19 cellular contexts compared by ENCODE assay signal in genomic region chr22:27163162-27164137, GRCh38.
DNase-seq lines count a peak whose midpoint lies in the region; ATAC-seq and FAIRE-seq lines count a peak whose summit lies in the region.
"Had no signal": no experiment of that assay in that cellular context is flagged by ENCODE, and none has a peak within 500 bp of the region (broad histone marks: within the 10 kb centered on the region; RNA-seq: fewer than 3 reads in every experiment).

No MANE protein-coding gene starts in this region.

- FAIRE-seq in urothelium cell line (lab: Jason Lieb, UNC), result peak; percentile 56
- FAIRE-seq: A204.1, GM19239, H1, HepG2, HTR-8/SVneo had no signal

- intact Hi-C loops in CD4-positive, alpha-beta memory T cell (cut with micrococcal nuclease), result no loop called here

- CTCF ChIA-PET in CD4-positive, alpha-beta memory T cell (lab: Charles Lee; ENCODE audit: partially characterized antibody), result no interaction called here

- no peaks in the 10 kb centered on the region for H3K36me3 ChIP-seq in CD4-positive, alpha-beta memory T cell (ENCODE audit: insufficient read depth, low read length)
- H3K36me3 ChIP-seq: BE2C had no signal

- peaks cover 4 to 10% of the 10 kb centered on the region in 2 donors for H3K27me3 Mint-ChIP-seq in CD4-positive, alpha-beta memory T cell

- no peak overlapping the region for H3K4me3 Mint-ChIP-seq in CD4-positive, alpha-beta memory T cell
- H3K4me3 Mint-ChIP-seq: CD8-positive, alpha-beta T cell had no signal

- H3K27ac Mint-ChIP-seq in CD4-positive, alpha-beta memory T cell, result no peak overlapping the region
- H3K27ac Mint-ChIP-seq: CD8-positive, alpha-beta T cell had no signal

- no peaks in the 10 kb centered on the region for H3K9me3 ChIP-seq in CD4-positive, alpha-beta memory T cell (ENCODE audit: control insufficient read depth in 1 of 2, low read length in 2 of 2)
- H3K9me3 ChIP-seq: BE2C, Caco-2 had no signal

- no peaks in the 10 kb centered on the region for H3K27me3 ChIP-seq in CD4-positive, alpha-beta memory T cell (ENCODE audit: insufficient read depth, low read length)
- H3K27me3 ChIP-seq: BE2C had no signal

- H3K9me3 Mint-ChIP-seq in CD4-positive, alpha-beta memory T cell, result peaks cover 0 to 7% (median 0%) of the 10 kb centered on the region in 8 donors
- H3K9me3 Mint-ChIP-seq: CD8-positive, alpha-beta T cell had no signal

- no peak overlapping the region for H3K4me3 ChIP-seq in CD4-positive, alpha-beta memory T cell (ENCODE audit: low read length in 2 of 2)

- H3K4me1 Mint-ChIP-seq in CD4-positive, alpha-beta memory T cell, result no peaks in the 10 kb centered on the region

- peak; percentile 41 for DNase-seq in COR-L47 (lab: John Stamatoyannopoulos, UW)
- DNase-seq in NCI-H1105 treated with DMSO at 0.1 percent for 48 hours (lab: John Stamatoyannopoulos, UW), result peak; percentile 75
- DNase-seq in NCI-H345 treated with DMSO at 0.1 percent for 48 hours (lab: John Stamatoyannopoulos, UW; ENCODE audit: unreplicated experiment), result peak; percentile 59
- DNase-seq in urothelium cell line (ENCODE audit: low spot score), result no peak
- no peak for DNase-seq in mucosa of gallbladder (ENCODE audit: low spot score)
- DNase-seq in CD4-positive, alpha-beta memory T cell, result no peak
- DNase-seq in left lobe of liver (ENCODE audit: low spot score), result no peak
- DNase-seq: BE2C; Caco-2; CD8-positive, alpha-beta T cell; DND-41; GF-D8; HCEC 1CT had no signal

- H3K36me3 Mint-ChIP-seq in CD4-positive, alpha-beta memory T cell, result no peaks in the 10 kb centered on the region
- H3K36me3 Mint-ChIP-seq: CD8-positive, alpha-beta T cell had no signal

- H3K4me1 ChIP-seq in CD4-positive, alpha-beta memory T cell (ENCODE audit: insufficient read depth, low read length), result no peaks in the 10 kb centered on the region
- H3K4me1 ChIP-seq: BE2C, Caco-2 had no signal

- POLR2A ChIA-PET in CD4-positive, alpha-beta memory T cell (lab: Charles Lee; ENCODE audit: partially characterized antibody), result no interaction called here

- no peak overlapping the region for H3K27ac ChIP-seq in CD4-positive, alpha-beta memory T cell (ENCODE audit: low read depth, low read length)
- H3K27ac ChIP-seq: C4-2B had no signal

- no peak for ATAC-seq in left lobe of liver
- ATAC-seq: CD8-positive, alpha-beta T cell; HepG2 had no signal

Comparison
In these comparisons a context has a peak if more than half of its experiments do, and no peak if none do; other contexts are left out.
1. DNase-seq: peak in COR-L47 (single experiment), NCI-H1105 treated with DMSO at 0.1 percent for 48 hours (single experiment) and NCI-H345 treated with DMSO at 0.1 percent for 48 hours (single experiment); none in urothelium cell line (single experiment), mucosa of gallbladder (single experiment), CD4-positive, alpha-beta memory T cell (0 of 5) and left lobe of liver (single experiment).